ENCODE assay signal across 8 cellular contexts in genomic region chr7:27165089-27165654, GRCh38. TPM values are rescaled to one million over a fixed set of nuclear protein-coding genes. Genes with fewer than 3 reads are reported as not detected.
DNase-seq lines count a peak whose midpoint lies in the region; ATAC-seq and TF ChIP-seq lines count a peak whose summit lies in the region.

Gene HOXA9 (minus strand): TSS chr7:27165537. CDS start chr7:27165457, 80 bp downstream.

- no peaks in the 10 kb centered on the region for H3K9me2 ChIP-seq in MM.1S (replicated peaks; ENCODE audit: insufficient read depth, low read length)

- H3K9me3 Mint-ChIP-seq in T-helper 2 cell treated with Interferon-gamma antibody and Interleukin-4, amounts not matched to agents 5 μg/mL and 100 μg/mL, for 36 hours = no peaks in the 10 kb centered on the region
- no peaks in the 10 kb centered on the region for H3K9me3 Mint-ChIP-seq in activated CD4-positive, alpha-beta memory T cell treated with anti-CD3 and anti-CD28 coated beads, Interleukin-2, amount 10 ng/mL, durations not matched to agents 7 days and 5 days
- H3K9me3 Mint-ChIP-seq in immature natural killer cell = peaks cover 0 to 2% (median 0%) of the 10 kb centered on the region in 6 donors

- WGBS in testis, 2 donors = 4 to 5% methylated on average over 22 to 54 of the region's 64 CpGs

- POLR2A ChIA-PET in activated CD4-positive, alpha-beta memory T cell treated with anti-CD3 and anti-CD28 coated beads, Interleukin-2, amount 10 ng/mL, durations not matched to agents 7 days and 5 days (lab: Charles Lee) = no interaction called here

- no peaks in the 10 kb centered on the region for H3F3A ChIP-seq in MM.1S (ENCODE audit: insufficient read depth, low read length)

- CTCF ChIA-PET in activated CD4-positive, alpha-beta memory T cell treated with anti-CD3 and anti-CD28 coated beads, Interleukin-2, amount 10 ng/mL, durations not matched to agents 7 days and 5 days (lab: Charles Lee) = interaction anchor here (1.5 kb wide), 1 partner anchor 1311 kb away, joined by 3 read pairs; no protein-coding TSS in a partner anchor

- TF ChIP-seq CTCF in testis (IDR thresholded peaks at IDR 0.05) (no peak), MM.1S (IDR thresholded peaks at IDR 0.05; ENCODE audit: low read length) (no peak)

- intact Hi-C loops in testis (cut with DNase I; ENCODE audit: low total_unique reads) = loop anchor here (10.0 kb wide), 1 partner anchor 790 kb away; no protein-coding TSS in a partner anchor

- H3K36me3 Mint-ChIP-seq in T-helper 2 cell treated with Interferon-gamma antibody and Interleukin-4, amounts not matched to agents 5 μg/mL and 100 μg/mL, for 36 hours (ENCODE audit: low read depth) = peaks cover 2% of the 10 kb centered on the region
- no peaks in the 10 kb centered on the region for H3K36me3 Mint-ChIP-seq in activated CD4-positive, alpha-beta memory T cell treated with anti-CD3 and anti-CD28 coated beads, Interleukin-2, amount 10 ng/mL, durations not matched to agents 7 days and 5 days (ENCODE audit: low read depth)
- peaks cover 0 to 5% (median under 1%) of the 10 kb centered on the region in 3 donors for H3K36me3 Mint-ChIP-seq in immature natural killer cell

- peak within 1 kb of the TSS; percentile 36 to 48 for H3K4me3 ChIP-seq in testis
- H3K4me3 ChIP-seq in MM.1S (ENCODE audit: low read length) = no peak within 1 kb of the TSS

- peaks cover 81% of the 10 kb centered on the region for H3K27me3 Mint-ChIP-seq in T-helper 2 cell treated with Interferon-gamma antibody and Interleukin-4, amounts not matched to agents 5 μg/mL and 100 μg/mL, for 36 hours (ENCODE audit: low read depth)
- peaks cover 79% of the 10 kb centered on the region for H3K27me3 Mint-ChIP-seq in activated CD4-positive, alpha-beta memory T cell treated with anti-CD3 and anti-CD28 coated beads, Interleukin-2, amount 10 ng/mL, durations not matched to agents 7 days and 5 days
- peaks cover 49 to 74% (median 59%) of the 10 kb centered on the region in 3 donors for H3K27me3 Mint-ChIP-seq in immature natural killer cell (ENCODE audit: low read depth in 3 of 3)

- no peak within 1 kb of the TSS for H3K27ac ChIP-seq in testis
- no peak within 1 kb of the TSS for H3K27ac ChIP-seq in MM.1S (ENCODE audit: low read length)

- H3K9ac ChIP-seq in MM.1S (ENCODE audit: low read length) = no peak within 1 kb of the TSS

- no peak within 1 kb of the TSS for H3K4me3 Mint-ChIP-seq in T-helper 2 cell treated with Interferon-gamma antibody and Interleukin-4, amounts not matched to agents 5 μg/mL and 100 μg/mL, for 36 hours
- peak within 1 kb of the TSS; percentile 30 for H3K4me3 Mint-ChIP-seq in activated CD4-positive, alpha-beta memory T cell treated with anti-CD3 and anti-CD28 coated beads, Interleukin-2, amount 10 ng/mL, durations not matched to agents 7 days and 5 days
- peak within 1 kb of the TSS; percentile 80 to 95 (median 89) for H3K4me3 Mint-ChIP-seq in immature natural killer cell

- H3K4me1 Mint-ChIP-seq in T-helper 2 cell treated with Interferon-gamma antibody and Interleukin-4, amounts not matched to agents 5 μg/mL and 100 μg/mL, for 36 hours (ENCODE audit: low read depth) = peaks cover 3% of the 10 kb centered on the region
- H3K4me1 Mint-ChIP-seq in activated CD4-positive, alpha-beta memory T cell treated with anti-CD3 and anti-CD28 coated beads, Interleukin-2, amount 10 ng/mL, durations not matched to agents 7 days and 5 days = peaks cover 14% of the 10 kb centered on the region
- peaks cover 34 to 57% of the 10 kb centered on the region in 2 donors for H3K4me1 Mint-ChIP-seq in immature natural killer cell

- H2AFZ ChIP-seq in MM.1S (ENCODE audit: low read length) = no peak within 1 kb of the TSS

- H3K9me3 ChIP-seq in testis = no peaks in the 10 kb centered on the region
- no peaks in the 10 kb centered on the region for H3K9me3 ChIP-seq in MM.1S (replicated peaks; ENCODE audit: insufficient read depth, low read length)

- H4K20me1 ChIP-seq in MM.1S (ENCODE audit: insufficient read depth, low read length) = no peaks in the 10 kb centered on the region

- TF ChIP-seq POLR2A in testis (IDR thresholded peaks at IDR 0.05) = no peak

- no peak within 1 kb of the TSS for H3K4me2 ChIP-seq in MM.1S (ENCODE audit: low read depth, low read length)

- peak within 1 kb of the TSS; percentile 71 for H3K27ac Mint-ChIP-seq in T-helper 2 cell treated with Interferon-gamma antibody and Interleukin-4, amounts not matched to agents 5 μg/mL and 100 μg/mL, for 36 hours
- H3K27ac Mint-ChIP-seq in activated CD4-positive, alpha-beta memory T cell treated with anti-CD3 and anti-CD28 coated beads, Interleukin-2, amount 10 ng/mL, durations not matched to agents 7 days and 5 days = peak within 1 kb of the TSS; percentile 65
- H3K27ac Mint-ChIP-seq in immature natural killer cell = peak within 1 kb of the TSS in 5 of 6 donors; percentile 44 to 75 (median 51)

- H3K79me2 ChIP-seq in MM.1S (ENCODE audit: low read length) = no peaks in the 10 kb centered on the region

- ATAC-seq in GM18502 (IDR thresholded peaks at IDR 0.05; ENCODE audit: poor library complexity, unreplicated experiment) = no peak

- DNase-seq in T-helper 2 cell treated with Interferon-gamma antibody and Interleukin-4, amounts not matched to agents 5 μg/mL and 100 μg/mL, for 36 hours (ENCODE audit: low spot score) = no peak
- DNase-seq in T-helper 2 cell = no peak
- DNase-seq in activated CD4-positive, alpha-beta memory T cell treated with anti-CD3 and anti-CD28 coated beads, Interleukin-2, amount 10 ng/mL, durations not matched to agents 7 days and 5 days = no peak
- DNase-seq in immature natural killer cell = peak; percentile 54 to 66 (median 59)
- peak; percentile 67 for DNase-seq in testis
- DNase-seq in NCI-H748 (lab: John Stamatoyannopoulos, UW; ENCODE audit: unreplicated experiment) = no peak
- no peak for DNase-seq in MM.1S

- H3K36me3 ChIP-seq in testis (ENCODE audit: low read depth, missing control alignments) (no peaks in the 10 kb centered on the region), MM.1S (replicated peaks; ENCODE audit: insufficient read depth, low read length) (no peaks in the 10 kb centered on the region)

- peaks cover 10% of the 10 kb centered on the region for H3K4me1 ChIP-seq in testis
- H3K4me1 ChIP-seq in MM.1S (ENCODE audit: low read length) = 0 out of 2 replicates have a peak, but pooled peaks cover 2% of the 10 kb centered on the region

- H3K27me3 ChIP-seq in testis (peaks cover 4% of the 10 kb centered on the region), MM.1S (replicated peaks; ENCODE audit: insufficient read depth, low read length) (peaks cover 88% of the 10 kb centered on the region)

RNA-seq across cellular contexts. Expression of gene HOXA9, which starts in this region (rescaled TPM):
- total RNA-seq in activated CD4-positive, alpha-beta memory T cell treated with anti-CD3 and anti-CD28 coated beads, Interleukin-2, amount 10 ng/mL, durations not matched to agents 7 days and 5 days = not detected
- 1 to 10 TPM; 1.6 to 3.1 (median 1.8) TPM for polyA plus RNA-seq in immature natural killer cell
- total RNA-seq in testis = under 1 TPM; 0.25 to 0.39 TPM
- 1.0 TPM for polyA plus RNA-seq in testis (ENCODE audit: insufficient read depth, low read depth, low replicate concordance)

Comparison
In these comparisons a context has a peak if more than half of its experiments do, and no peak if none do; other contexts are left out.
1. DNase-seq: peak in immature natural killer cell (3 of 3) and testis (single experiment); none in T-helper 2 cell treated with Interferon-gamma antibody and Interleukin-4, amounts not matched to agents 5 μg/mL and 100 μg/mL, for 36 hours (single experiment), T-helper 2 cell (0 of 5), activated CD4-positive, alpha-beta memory T cell treated with anti-CD3 and anti-CD28 coated beads, Interleukin-2, amount 10 ng/mL, durations not matched to agents 7 days and 5 days (single experiment), NCI-H748 (single experiment) and MM.1S (single experiment).
2. Peak in every context shown above with its lines, with median percentiles within 50 percentile points of each other: H3K27ac Mint-ChIP-seq.